1 cellular context compared by ENCODE assay signal in the genomic region with DNA sequence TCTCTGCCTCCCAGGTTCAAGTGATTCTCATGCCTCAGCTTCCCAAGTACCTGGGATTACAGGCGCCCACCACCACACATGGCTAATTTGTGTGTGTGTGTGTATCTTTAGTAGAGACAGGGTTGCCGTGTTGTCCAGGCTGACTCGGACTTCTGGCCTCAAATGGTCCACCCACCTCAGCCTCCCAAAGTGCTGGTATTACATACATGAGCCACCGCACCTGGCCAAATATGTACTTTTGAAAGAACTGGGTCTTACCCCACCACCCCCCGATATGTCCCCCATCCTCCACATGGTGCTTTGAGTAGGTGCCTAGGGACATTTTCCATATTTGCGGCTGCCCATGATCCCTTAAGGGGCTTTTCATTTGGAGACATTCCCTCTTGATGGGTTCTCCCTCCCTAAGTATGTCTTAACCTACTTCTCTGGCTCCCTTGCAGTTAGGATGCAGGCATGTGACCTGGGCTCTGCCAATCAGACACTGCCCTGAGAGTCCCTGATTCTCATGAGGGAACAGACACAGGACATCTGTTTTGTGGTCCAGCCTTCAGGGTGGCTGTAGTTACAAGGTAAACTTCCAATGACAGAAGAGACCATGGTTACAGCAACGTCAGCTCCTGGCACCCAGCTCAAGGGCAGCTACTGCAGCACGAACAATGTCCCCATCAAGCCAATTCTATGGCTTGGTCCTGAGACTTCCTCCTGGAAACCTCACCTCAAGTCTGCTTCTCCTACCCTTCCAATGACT.
TF ChIP-seq lines count a peak whose summit lies in the region.

No MANE protein-coding gene starts in this region.

TF ChIP-seq in H1, 55 proteins besides CTCF, POLR2A, EP300 and RAD21:
- TF ChIP-seq, protein P1, sequence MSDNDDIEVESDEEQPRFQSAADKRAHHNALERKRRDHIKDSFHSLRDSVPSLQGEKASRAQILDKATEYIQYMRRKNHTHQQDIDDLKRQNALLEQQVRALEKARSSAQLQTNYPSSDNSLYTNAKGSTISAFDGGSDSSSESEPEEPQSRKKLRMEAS (IDR thresholded peaks at IDR 0.05) = no peak
- TF ChIP-seq SAP30 (IDR thresholded peaks at IDR 0.05; ENCODE audit: insufficient read depth, insufficient replicate concordance, low read length) (no peak), EZH2 (IDR thresholded peaks at IDR 0.05; ENCODE audit: low read depth, low read length, severe bottlenecking) (no peak), SUZ12 (IDR thresholded peaks at IDR 0.05; ENCODE audit: low read length) (no peak), SP1 (IDR thresholded peaks at IDR 0.05; ENCODE audit: low read depth, low read length) (no peak), SIRT6 (IDR thresholded peaks at IDR 0.05; ENCODE audit: low read length) (no peak), TBP (IDR thresholded peaks at IDR 0.05; ENCODE audit: low read depth, low read length) (no peak), RFX5 (IDR thresholded peaks at IDR 0.05; ENCODE audit: borderline replicate concordance, low read depth, low read length) (no peak), ATF2 (IDR thresholded peaks at IDR 0.05; ENCODE audit: low read length) (no peak), SIN3A (conservative IDR thresholded peaks at IDR 0.05 in 1 of 2, IDR thresholded peaks at IDR 0.05 in 1 of 2; ENCODE audit: low read depth in 1 of 2, low read length in 2 of 2) (no peak), BACH1 (IDR thresholded peaks at IDR 0.05; ENCODE audit: low read length) (no peak), HDAC6 (IDR thresholded peaks at IDR 0.05; ENCODE audit: low read depth, low read length) (no peak), RNF2 (IDR thresholded peaks at IDR 0.05; ENCODE audit: borderline replicate concordance, low read depth, low read length, missing control alignments, poor library complexity, severe bottlenecking) (no peak), RBBP5 (IDR thresholded peaks at IDR 0.05; ENCODE audit: borderline replicate concordance, low read depth, low read length) (no peak), POLR2AphosphoS5 (IDR thresholded peaks at IDR 0.05; ENCODE audit: low read depth, low read length) (no peak), KDM1A (IDR thresholded peaks at IDR 0.05; ENCODE audit: borderline replicate concordance, low read length) (no peak), KDM4A (IDR thresholded peaks at IDR 0.05; ENCODE audit: low read depth, low read length, severe bottlenecking) (no peak), NANOG (IDR thresholded peaks at IDR 0.05; ENCODE audit: insufficient read depth, low read depth, low read length, poor library complexity, severe bottlenecking) (no peak)
- TF ChIP-seq, protein P2, sequence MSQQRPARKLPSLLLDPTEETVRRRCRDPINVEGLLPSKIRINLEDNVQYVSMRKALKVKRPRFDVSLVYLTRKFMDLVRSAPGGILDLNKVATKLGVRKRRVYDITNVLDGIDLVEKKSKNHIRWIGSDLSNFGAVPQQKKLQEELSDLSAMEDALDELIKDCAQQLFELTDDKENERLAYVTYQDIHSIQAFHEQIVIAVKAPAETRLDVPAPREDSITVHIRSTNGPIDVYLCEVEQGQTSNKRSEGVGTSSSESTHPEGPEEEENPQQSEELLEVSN (IDR thresholded peaks at IDR 0.05) = no peak
- TF ChIP-seq, protein P3, sequence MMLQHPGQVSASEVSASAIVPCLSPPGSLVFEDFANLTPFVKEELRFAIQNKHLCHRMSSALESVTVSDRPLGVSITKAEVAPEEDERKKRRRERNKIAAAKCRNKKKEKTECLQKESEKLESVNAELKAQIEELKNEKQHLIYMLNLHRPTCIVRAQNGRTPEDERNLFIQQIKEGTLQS (IDR thresholded peaks at IDR 0.05; ENCODE audit: insufficient read depth, low read depth, low read length) = no peak
